ENCODE assay signal across 1 cellular context in genomic region chr2:240561325-240561971, GRCh38.
A peak's percentile ranks its signal among the peaks of the same experiment; 100 is the strongest.
TF ChIP-seq lines count a peak whose summit lies in the region.

No MANE protein-coding gene starts in this region.

TF ChIP-seq in GM12878, 131 proteins besides CTCF, POLR2A, EP300 and RAD21 (continued from another document and continues in another):
- TF ChIP-seq IRF5 (IDR thresholded peaks at IDR 0.05; ENCODE audit: borderline replicate concordance) (no peak), ELK1 (IDR thresholded peaks at IDR 0.05; ENCODE audit: low read depth, low read length) (no peak), EGR1 (IDR thresholded peaks at IDR 0.05; ENCODE audit: borderline replicate concordance in 1 of 2, low read depth in 2 of 2, low read length in 2 of 2) (no peak), GATAD2B (conservative IDR thresholded peaks at IDR 0.05; ENCODE audit: low read depth) (no peak), SRF (IDR thresholded peaks at IDR 0.05; ENCODE audit: low read depth in 2 of 2, low read length in 2 of 2) (no peak), E2F4 (IDR thresholded peaks at IDR 0.05; ENCODE audit: low read depth, low read length) (no peak), MYB (IDR thresholded peaks at IDR 0.05; ENCODE audit: borderline replicate concordance, low read depth, low read length) (no peak), RELB (IDR thresholded peaks at IDR 0.05; ENCODE audit: low read depth) (0 out of 2 replicates have a peak, but pooled peaks have one; percentile 47), ZNF24 (IDR thresholded peaks at IDR 0.05) (no peak), MYC (IDR thresholded peaks at IDR 0.05; ENCODE audit: insufficient read depth, insufficient read length, insufficient replicate concordance, low read length, severe bottlenecking) (no peak), PAX5 (IDR thresholded peaks at IDR 0.05; ENCODE audit: borderline replicate concordance, low read depth, low read length) (no peak), BCL3 (IDR thresholded peaks at IDR 0.05; ENCODE audit: borderline replicate concordance, insufficient read depth, low read depth, low read length, poor library complexity, severe bottlenecking) (no peak), IKZF1 (conservative IDR thresholded peaks at IDR 0.05) (no peak; the same call in 1 of the 2 replicates), CHD1 (IDR thresholded peaks at IDR 0.05; ENCODE audit: low read depth, low read length) (peak; percentile 65; the same call in 1 of the 2 replicates), ETV6 (conservative IDR thresholded peaks at IDR 0.05 in 1 of 2, IDR thresholded peaks at IDR 0.05 in 1 of 2; ENCODE audit: borderline replicate concordance in 1 of 2, low read depth in 1 of 2) (no peak), SIX5 (IDR thresholded peaks at IDR 0.05; ENCODE audit: low read depth, low read length, severe bottlenecking) (no peak), MEF2B (IDR thresholded peaks at IDR 0.05; ENCODE audit: partially characterized antibody, poor library complexity, severe bottlenecking) (peak; percentile 46), CEBPZ (IDR thresholded peaks at IDR 0.05; ENCODE audit: low read depth, low read length) (no peak), NBN (IDR thresholded peaks at IDR 0.05) (no peak; the same call in 1 of the 2 replicates), CBFB (IDR thresholded peaks at IDR 0.05; ENCODE audit: low read depth) (no peak), ESRRA (IDR thresholded peaks at IDR 0.05; ENCODE audit: low read length) (no peak), IKZF2 (IDR thresholded peaks at IDR 0.05) (peak in 1 of 2 experiments; percentile 59; a peak in 1 of 4 replicates), NFXL1 (IDR thresholded peaks at IDR 0.05; ENCODE audit: borderline replicate concordance) (no peak), HDAC6 (IDR thresholded peaks at IDR 0.05; ENCODE audit: unreplicated experiment) (no peak), BCL11A (IDR thresholded peaks at IDR 0.05; ENCODE audit: low read depth, low read length) (no peak), CBX5 (IDR thresholded peaks at IDR 0.05; ENCODE audit: low read depth) (no peak), BRCA1 (IDR thresholded peaks at IDR 0.05; ENCODE audit: low read depth, low read length) (no peak), CEBPB (IDR thresholded peaks at IDR 0.05; ENCODE audit: borderline replicate concordance in 1 of 2, low read depth in 2 of 2, low read length in 2 of 2) (no peak), FOS (IDR thresholded peaks at IDR 0.05; ENCODE audit: borderline replicate concordance, extremely low read depth, insufficient read length) (no peak), RUNX3 (IDR thresholded peaks at IDR 0.05; ENCODE audit: low read length) (no peak), SREBF1 (IDR thresholded peaks at IDR 0.05; ENCODE audit: low read length) (no peak), WRNIP1 (IDR thresholded peaks at IDR 0.05; ENCODE audit: borderline replicate concordance, low read depth, low read length) (no peak), TBL1XR1 (IDR thresholded peaks at IDR 0.05; ENCODE audit: low read depth, low read length) (no peak), PKNOX1 (IDR thresholded peaks at IDR 0.05) (no peak), BHLHE40 (IDR thresholded peaks at IDR 0.05; ENCODE audit: borderline replicate concordance in 1 of 2, low read depth in 2 of 2, low read length in 1 of 2) (no peak; a peak in 1 of 4 replicates), HDGF (IDR thresholded peaks at IDR 0.05) (no peak), EZH2 (IDR thresholded peaks at IDR 0.05; ENCODE audit: borderline replicate concordance, control insufficient read depth, low read depth, low read length) (no peak), NR2C1 (IDR thresholded peaks at IDR 0.05) (no peak), ZBTB33 (IDR thresholded peaks at IDR 0.05) (no peak), RCOR1 (conservative IDR thresholded peaks at IDR 0.05; ENCODE audit: low read depth, low read length) (no peak), SMAD5 (IDR thresholded peaks at IDR 0.05; ENCODE audit: low read depth) (no peak), HCFC1 (IDR thresholded peaks at IDR 0.05; ENCODE audit: low read length) (no peak), PRDM15 (CRISPR knock-in tag; IDR thresholded peaks at IDR 0.05) (no peak), PML (IDR thresholded peaks at IDR 0.05; ENCODE audit: low read length) (no peak)
